16 cellular contexts compared by ENCODE assay signal in the genomic region with DNA sequence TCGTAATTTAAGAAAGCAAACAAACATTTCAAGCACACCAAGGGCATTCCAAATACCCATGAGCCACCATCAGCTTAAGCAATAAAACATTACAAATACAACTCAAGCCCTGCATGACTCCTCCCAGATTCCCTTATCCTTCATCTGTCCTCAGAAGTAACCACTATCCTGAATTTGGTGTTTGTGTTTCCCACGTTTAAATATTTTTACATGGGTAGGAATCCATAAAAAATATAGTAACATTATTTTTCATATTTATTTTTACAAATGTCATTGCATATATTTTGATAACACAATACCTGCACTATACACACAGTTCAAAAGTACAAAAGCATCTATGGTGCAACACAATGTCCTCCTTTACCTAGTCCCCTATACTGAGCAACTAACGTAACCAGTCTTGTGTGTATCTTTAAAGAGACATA. TPM values are rescaled to one million over a fixed set of nuclear protein-coding genes. Genes with fewer than 3 reads are reported as not detected.
DNase-seq lines count a peak whose midpoint lies in the region; TF ChIP-seq lines count a peak whose summit lies in the region.
"Had no signal": no experiment of that assay in that cellular context is flagged by ENCODE, and none has a peak within 500 bp of the region (broad histone marks: within the 10 kb centered on the region; RNA-seq: fewer than 3 reads in every experiment).

No MANE protein-coding gene starts in this region.

- TF ChIP-seq CTCF in fibroblast of lung (conservative IDR thresholded peaks at IDR 0.05 in 1 of 2, IDR thresholded peaks at IDR 0.05 in 1 of 2; ENCODE audit: low read depth in 1 of 2, low read length in 2 of 2), result no peak

- H3K27me3 ChIP-seq in fibroblast of lung (ENCODE audit: control insufficient read depth, insufficient read depth, low read length) (no peaks in the 10 kb centered on the region), subcutaneous abdominal adipose tissue (ENCODE audit: control insufficient read depth in 5 of 5, insufficient read depth in 4 of 5, low read length in 5 of 5) (no peaks in the 10 kb centered on the region)
- H3K27me3 ChIP-seq: gastroesophageal sphincter, tibial nerve had no signal

- H3K4me1 ChIP-seq in fibroblast of lung (ENCODE audit: control insufficient read depth, extremely low read depth, insufficient read depth, low read length), result peaks cover 4% of the 10 kb centered on the region
- peaks cover 0 to 29% (median 28%) of the 10 kb centered on the region in 5 donors for H3K4me1 ChIP-seq in subcutaneous abdominal adipose tissue (ENCODE audit: control insufficient read depth in 5 of 5, insufficient read depth in 5 of 5, low read length in 5 of 5)

- H3K36me3 ChIP-seq in fibroblast of lung (ENCODE audit: control insufficient read depth, insufficient read depth, low read length) (no peaks in the 10 kb centered on the region), subcutaneous abdominal adipose tissue (ENCODE audit: control insufficient read depth in 5 of 5, insufficient read depth in 5 of 5, low read length in 5 of 5) (no peaks in the 10 kb centered on the region)

- DNase-seq in OCI-M1 (lab: John Stamatoyannopoulos, UW) (peak; percentile 41), fibroblast of lung (ENCODE audit: low read depth in 2 of 2) (peak; percentile 8 to 11), D341Med (ENCODE audit: low spot score) (no peak)
- DNase-seq in activated CD8-positive, alpha-beta memory T cell treated with anti-CD3 and anti-CD28 coated beads, Interleukin-2, amount 50 U/mL, for 4 hours, result no peak
- DNase-seq: activated naive CD4-positive, alpha-beta T cell treated with anti-CD3 and anti-CD28 coated beads for 36 hours; DND-41; effector memory CD4-positive, alpha-beta T cell; mesendoderm; NCI-H1436 treated with DMSO at 0.1 percent for 48 hours; NCI-H510A treated with DMSO at 0.1 percent for 48 hours; stimulated activated CD4-positive, alpha-beta T cell treated with anti-CD3 and anti-CD28 coated beads, Interleukin-4, amount 100 ng/mL, for 24 hours; SW 1271; WERI-Rb-1 had no signal

- H3K27ac ChIP-seq in fibroblast of lung (ENCODE audit: insufficient read depth, low read length), result no peak overlapping the region
- H3K27ac ChIP-seq in subcutaneous abdominal adipose tissue (ENCODE audit: low read depth, low read length), result peak overlapping the region; percentile 67
- H3K27ac ChIP-seq: gastroesophageal sphincter, tibial nerve, WERI-Rb-1 had no signal

- H3K4me2 ChIP-seq in fibroblast of lung (ENCODE audit: extremely low read depth, insufficient read depth, low read length), result no peak overlapping the region

- H3K9ac ChIP-seq in fibroblast of lung (ENCODE audit: insufficient read depth, low read length) (no peak overlapping the region), subcutaneous abdominal adipose tissue (ENCODE audit: low read length in 5 of 5) (peak overlapping the region in 1 of 5 donors; percentile 25)

- peaks cover 3% of the 10 kb centered on the region for H4K20me1 ChIP-seq in fibroblast of lung (ENCODE audit: control insufficient read depth, extremely low read depth, insufficient read depth, low read length)

- H3K79me2 ChIP-seq in fibroblast of lung (ENCODE audit: control insufficient read depth, insufficient read depth, low read length), result peaks cover 98% of the 10 kb centered on the region

- H3K4me3 ChIP-seq in fibroblast of lung (replicated peaks in 1 of 4; ENCODE audit: control extremely low read depth in 1 of 4, insufficient read depth in 1 of 4, low read depth in 3 of 4, low read length in 4 of 4) (no peak overlapping the region), subcutaneous abdominal adipose tissue (ENCODE audit: low read depth in 1 of 5, low read length in 5 of 5) (no peak overlapping the region)
- H3K4me3 ChIP-seq: gastroesophageal sphincter, tibial nerve had no signal

- H3K9me3 ChIP-seq in fibroblast of lung (ENCODE audit: control insufficient read depth, insufficient read depth, low read depth, low read length) (no peaks in the 10 kb centered on the region), subcutaneous abdominal adipose tissue (ENCODE audit: control insufficient read depth in 5 of 5, low read length in 5 of 5) (no peaks in the 10 kb centered on the region)

- no peak overlapping the region for H2AFZ ChIP-seq in fibroblast of lung (ENCODE audit: low read length)

RNA-seq across cellular contexts. Expression of a gene that starts 6.4 kb away (rescaled TPM):
- 107 and 114 TPM in 2 replicates for total RNA-seq in fibroblast of lung
- polyA plus RNA-seq in fibroblast of lung, result 85.4 and 106 TPM in 2 replicates
- polyA plus RNA-seq in fibroblast of lung (2012), result 69.9 and 91.3 TPM in 2 replicates
- 19.4 and 22.3 TPM in 2 replicates for polyA minus RNA-seq in fibroblast of lung (ENCODE audit: low replicate concordance)

RNA-seq across cellular contexts. Expression of a gene that starts 36.0 kb away (rescaled TPM):
- 16.3 and 16.4 TPM in 2 replicates for total RNA-seq in fibroblast of lung
- 8.0 and 8.7 TPM in 2 replicates for polyA plus RNA-seq in fibroblast of lung
- polyA plus RNA-seq in fibroblast of lung (2012), result 6.7 and 7.5 TPM in 2 replicates
- polyA minus RNA-seq in fibroblast of lung (ENCODE audit: low replicate concordance), result 2.3 TPM in 1 of 2 replicates, not detected in the other

RNA-seq across cellular contexts. Expression of a gene that starts 43.3 kb away (rescaled TPM):
- 2,414 and 3,168 TPM in 2 replicates for total RNA-seq in fibroblast of lung
- polyA plus RNA-seq in fibroblast of lung, result 881 and 1,185 TPM in 2 replicates
- polyA plus RNA-seq in fibroblast of lung (2012), result 2,786 and 3,161 TPM in 2 replicates
- polyA minus RNA-seq in fibroblast of lung (ENCODE audit: low replicate concordance), result 208 and 237 TPM in 2 replicates

RNA-seq across cellular contexts. Expression of a gene that starts 49.4 kb away (rescaled TPM):
- total RNA-seq in fibroblast of lung, result 12.7 and 14.4 TPM in 2 replicates
- polyA plus RNA-seq in fibroblast of lung, result 8.1 and 8.7 TPM in 2 replicates
- polyA plus RNA-seq in fibroblast of lung (2012), result 5.3 and 5.8 TPM in 2 replicates
- 1.8 and 4.3 TPM in 2 replicates for polyA minus RNA-seq in fibroblast of lung (ENCODE audit: low replicate concordance)

Comparison
In these comparisons a context has a peak if more than half of its experiments do, and no peak if none do; other contexts are left out.
1. DNase-seq: peak in OCI-M1 (single experiment) and fibroblast of lung (2 of 2); none in activated CD8-positive, alpha-beta memory T cell treated with anti-CD3 and anti-CD28 coated beads, Interleukin-2, amount 50 U/mL, for 4 hours (single experiment) and D341Med (single experiment).